ENCODE assay signal across 8 cellular contexts in the genomic region with DNA sequence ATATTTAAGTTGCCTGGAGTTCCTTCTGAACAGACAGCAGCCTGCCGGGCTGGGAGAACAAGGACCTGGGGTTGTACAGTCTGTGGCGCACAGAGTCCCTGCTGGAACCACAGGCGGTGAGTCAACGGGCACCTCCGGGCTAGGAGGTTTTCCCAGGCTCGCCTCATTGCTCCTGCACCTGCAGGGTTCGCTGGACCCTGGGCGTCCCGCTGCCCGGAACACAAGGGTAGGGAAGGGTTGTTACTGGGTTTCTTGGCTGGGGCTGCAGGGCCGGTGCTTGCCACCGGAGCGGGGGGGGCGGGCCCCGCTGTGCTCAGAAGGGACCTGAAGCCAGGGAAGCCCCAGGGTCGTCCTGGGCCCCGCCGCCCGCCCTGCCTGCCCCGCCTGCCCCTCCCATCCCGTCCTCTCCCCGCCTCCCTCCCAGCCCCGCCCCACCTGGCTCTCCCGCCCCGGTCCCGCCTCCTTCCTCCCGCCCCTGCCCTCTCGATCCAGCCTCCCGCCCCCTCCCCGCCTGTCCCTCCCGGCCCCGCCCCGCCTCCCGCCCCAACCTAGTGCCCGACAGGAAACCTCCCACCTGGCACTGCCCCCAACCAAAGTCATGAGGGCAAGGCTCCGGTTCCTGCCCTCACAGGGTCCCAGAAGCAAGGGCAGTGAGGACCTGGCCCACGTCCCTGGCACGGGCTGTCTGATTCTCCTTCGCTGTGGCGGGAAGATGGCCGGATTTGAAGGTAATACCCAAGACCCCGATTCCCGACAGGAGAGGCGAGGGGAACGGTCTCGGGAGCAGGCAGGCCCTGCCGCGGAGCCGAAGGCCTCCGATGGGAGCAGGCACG. TPM values are rescaled to one million over a fixed set of nuclear protein-coding genes. Genes with fewer than 3 reads are reported as not detected.
A peak's percentile ranks its signal among the peaks of the same experiment; 100 is the strongest.
DNase-seq lines count a peak whose midpoint lies in the region; ATAC-seq and TF ChIP-seq lines count a peak whose summit lies in the region.

No MANE protein-coding gene starts in this region.

- H3K9me3 ChIP-seq in BE2C: 0 out of 2 replicates have a peak, but pooled peaks cover 3% of the 10 kb centered on the region

- DNase-seq in BE2C (peak; percentile 81), NAMALWA (ENCODE audit: low spot score) (peak; percentile 20), SW 1271 (lab: John Stamatoyannopoulos, UW) (peak; percentile 33 to 47), hepatic stellate cell (ENCODE audit: low spot score) (peak; percentile 56), sciatic nerve (ENCODE audit: low spot score) (peak; percentile 82), OCI-M2 (lab: John Stamatoyannopoulos, UW; ENCODE audit: unreplicated experiment) (no peak)

- H3K27me3 ChIP-seq in BE2C: peaks cover 5% of the 10 kb centered on the region; the same call in 1 of the 2 replicates

- H3K4me3 ChIP-seq in BE2C (ENCODE audit: low read depth, low read length): peak overlapping the region; percentile 53

- no peak for TF ChIP-seq CTCF in BE2C (IDR thresholded peaks at IDR 0.05; ENCODE audit: low read depth, low read length)

- H3K27ac ChIP-seq in angular gyrus (ENCODE audit: low read depth, low read length): peak overlapping the region; percentile 54

- ATAC-seq in GM19452 (IDR thresholded peaks at IDR 0.05; ENCODE audit: unreplicated experiment) (peak; percentile 40), sciatic nerve (peak; percentile 60)

- H3K36me3 ChIP-seq in BE2C: peaks cover 22% of the 10 kb centered on the region

- H3K4me1 ChIP-seq in BE2C: peaks cover 5% of the 10 kb centered on the region

- intact Hi-C loops in sciatic nerve (cut with DNase I): no loop called here

RNA-seq across cellular contexts. Expression of a gene that starts 6.8 kb away (rescaled TPM):
- 38.7 TPM for polyA plus RNA-seq in BE2C (2012; ENCODE audit: insufficient read depth, insufficient read length, low read depth)
- total RNA-seq in sciatic nerve: 13.4 TPM

RNA-seq across cellular contexts. Expression of a gene that starts 7.0 kb away (rescaled TPM):
- polyA plus RNA-seq in BE2C (2012; ENCODE audit: insufficient read depth, insufficient read length, low read depth): 104 TPM
- 32.3 TPM for total RNA-seq in sciatic nerve
